Comparison of ENCODE assay signal across 35 cellular contexts in genomic region chr1:28002600-28002999, GRCh38.
"Had no signal": no experiment of that assay in that cellular context is flagged by ENCODE, and none has a peak within 500 bp of the region (broad histone marks: within the 10 kb centered on the region; RNA-seq: fewer than 3 reads in every experiment).

No MANE protein-coding gene starts in this region.

- H3K9me3 ChIP-seq: MG63 had no signal

- DNase-seq: Karpas-422, Kasumi-1, MG63, MM.1S, MV-4-11, NCI-H1048, NCI-H1092, NCI-H1092 treated with DMSO at 0.1 percent for 48 hours, NCI-H1105, NCI-H1105 treated with DMSO at 0.1 percent for 48 hours, NCI-H1417, NCI-H1417 treated with DMSO at 0.1 percent for 48 hours, NCI-H1436, NCI-H1436 treated with DMSO at 0.1 percent for 48 hours, NCI-H146, NCI-H1694, NCI-H1694 treated with DMSO at 0.1 percent for 48 hours, NCI-H187, NCI-H187 treated with DMSO at 0.1 percent for 48 hours, NCI-H1930, NCI-H2029, NCI-H2029 treated with DMSO at 0.1 percent for 48 hours, NCI-H2081, NCI-H2081 treated with DMSO at 0.1 percent for 48 hours, NCI-H2107, NCI-H2171, NCI-H2171 treated with DMSO at 0.1 percent for 48 hours, NCI-H2227 treated with DMSO at 0.1 percent for 48 hours, NCI-H226, NCI-H345, NCI-H446, NCI-H446 treated with DMSO at 0.1 percent for 48 hours, NCI-H510A, NCI-H510A treated with DMSO at 0.1 percent for 48 hours, NCI-H524 had no signal

- H3K4me3 ChIP-seq: MG63 had no signal

- H3K27me3 ChIP-seq: MG63 had no signal
